In the genomic region with DNA sequence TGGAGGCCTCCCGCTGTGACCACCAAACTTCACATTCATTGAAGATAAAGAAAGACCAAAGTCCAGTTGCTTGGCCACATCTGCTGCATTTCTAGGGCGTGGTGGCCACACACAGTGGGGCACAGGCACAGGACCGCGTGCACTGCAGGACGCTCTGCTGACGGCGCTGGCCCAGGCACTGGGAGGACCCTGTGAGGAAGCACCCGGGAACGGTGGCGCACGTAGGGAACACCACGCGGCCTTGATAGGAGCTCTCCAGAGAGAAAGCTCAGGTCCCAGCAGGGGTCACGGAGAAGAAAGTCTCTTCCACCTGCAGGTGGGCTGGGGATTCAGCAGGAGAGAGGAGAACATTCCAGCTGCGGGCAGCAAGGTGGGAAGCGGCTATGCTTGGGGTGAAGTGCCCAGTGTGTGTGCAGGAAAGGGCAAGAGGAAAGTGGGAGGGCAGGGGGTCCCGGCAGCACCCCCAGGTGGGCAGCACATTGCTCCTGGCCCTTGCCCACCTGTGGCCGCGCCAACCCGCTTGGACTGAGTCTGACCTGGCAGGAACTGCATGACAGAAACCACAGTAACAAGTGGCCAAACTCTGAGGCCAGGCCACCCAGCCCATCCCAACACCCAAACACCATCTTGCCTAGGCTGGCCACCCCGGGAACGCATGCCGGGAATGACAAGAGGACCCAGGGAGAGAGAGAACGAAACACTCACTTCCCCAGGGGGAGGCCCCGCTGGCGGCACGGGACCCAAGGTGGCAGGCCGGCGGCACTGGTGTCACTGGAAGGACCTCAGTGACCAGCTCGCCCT, we compare ENCODE assay signal across 18 cellular contexts.
"Had no signal": no experiment of that assay in that cellular context is flagged by ENCODE, and none has a peak within 500 bp of the region (broad histone marks: within the 10 kb centered on the region; RNA-seq: fewer than 3 reads in every experiment).

No MANE protein-coding gene starts in this region.

- DNase-seq: activated CD4-positive, alpha-beta T cell treated with anti-CD3 and anti-CD28 coated beads for 36 hours; activated CD8-positive, alpha-beta memory T cell treated with anti-CD3 and anti-CD28 coated beads, Interleukin-2, amount 50 U/mL, for 4 hours; activated CD8-positive, alpha-beta T cell treated with anti-CD3 and anti-CD28 coated beads for 36 hours; activated gamma-delta T cell; activated naive CD8-positive, alpha-beta T cell treated with anti-CD3 and anti-CD28 coated beads for 36 hours; activated T-cell treated with anti-CD3 and anti-CD28 coated beads, Interleukin-2, amount 50 U/mL, for 48 hours; amygdala; body of pancreas; central memory CD4-positive, alpha-beta T cell; colonic mucosa; esophagus squamous epithelium; hypothalamus; sigmoid colon; stimulated activated CD4-positive, alpha-beta T cell treated with anti-CD3 and anti-CD28 coated beads, Interleukin-1b, Interleukin-23, amount 100 ng/mL, for 48 hours; stimulated activated naive CD8-positive, alpha-beta T cell treated with anti-CD3 and anti-CD28 coated beads, Interleukin-15, amount 100 ng/mL, for 72 hours; T-helper 17 cell; testis; uterus had no signal

- H3K9me3 Mint-ChIP-seq: activated CD8-positive, alpha-beta T cell treated with anti-CD3 and anti-CD28 coated beads for 36 hours; activated naive CD8-positive, alpha-beta T cell treated with anti-CD3 and anti-CD28 coated beads for 36 hours; stimulated activated naive CD8-positive, alpha-beta T cell treated with anti-CD3 and anti-CD28 coated beads, Interleukin-15, amount 100 ng/mL, for 72 hours had no signal

- H3K27me3 ChIP-seq: body of pancreas, colonic mucosa, esophagus squamous epithelium, sigmoid colon, testis, uterus had no signal

- H3K4me1 ChIP-seq: testis, uterus had no signal

- H3K9me3 ChIP-seq: body of pancreas, colonic mucosa, esophagus squamous epithelium, sigmoid colon, testis, uterus had no signal

- H3K36me3 ChIP-seq: colonic mucosa, sigmoid colon, uterus had no signal

- H3K4me3 Mint-ChIP-seq: activated CD4-positive, alpha-beta T cell treated with anti-CD3 and anti-CD28 coated beads for 36 hours; activated CD8-positive, alpha-beta T cell treated with anti-CD3 and anti-CD28 coated beads for 36 hours; activated naive CD8-positive, alpha-beta T cell treated with anti-CD3 and anti-CD28 coated beads for 36 hours; stimulated activated naive CD8-positive, alpha-beta T cell treated with anti-CD3 and anti-CD28 coated beads, Interleukin-15, amount 100 ng/mL, for 72 hours; T-helper 17 cell had no signal

- ATAC-seq: activated CD4-positive, alpha-beta T cell treated with anti-CD3 and anti-CD28 coated beads for 36 hours; activated CD8-positive, alpha-beta T cell treated with anti-CD3 and anti-CD28 coated beads for 36 hours; body of pancreas; stimulated activated naive CD8-positive, alpha-beta T cell treated with anti-CD3 and anti-CD28 coated beads, Interleukin-15, amount 100 ng/mL, for 72 hours; T-helper 17 cell had no signal

- H3K27ac Mint-ChIP-seq: activated CD4-positive, alpha-beta T cell treated with anti-CD3 and anti-CD28 coated beads for 36 hours; activated CD8-positive, alpha-beta T cell treated with anti-CD3 and anti-CD28 coated beads for 36 hours; activated naive CD8-positive, alpha-beta T cell treated with anti-CD3 and anti-CD28 coated beads for 36 hours; T-helper 17 cell had no signal

- H3K27ac ChIP-seq: body of pancreas, colonic mucosa, esophagus squamous epithelium, sigmoid colon, testis, uterus had no signal

- H3K4me3 ChIP-seq: body of pancreas, colonic mucosa, esophagus squamous epithelium, sigmoid colon, testis, uterus had no signal

- H3K27me3 Mint-ChIP-seq: activated CD4-positive, alpha-beta T cell treated with anti-CD3 and anti-CD28 coated beads for 36 hours; activated CD8-positive, alpha-beta T cell treated with anti-CD3 and anti-CD28 coated beads for 36 hours; activated naive CD8-positive, alpha-beta T cell treated with anti-CD3 and anti-CD28 coated beads for 36 hours; stimulated activated naive CD8-positive, alpha-beta T cell treated with anti-CD3 and anti-CD28 coated beads, Interleukin-15, amount 100 ng/mL, for 72 hours; T-helper 17 cell had no signal
